8 cellular contexts compared by ENCODE assay signal in genomic region chr7:7567898-7568531, GRCh38. TPM values are rescaled to one million over a fixed set of nuclear protein-coding genes. Genes with fewer than 3 reads are reported as not detected.
A peak's percentile ranks its signal among the peaks of the same experiment; 100 is the strongest.
DNase-seq lines count a peak whose midpoint lies in the region; ATAC-seq and TF ChIP-seq lines count a peak whose summit lies in the region.

No MANE protein-coding gene starts in this region.

- H4K20me1 ChIP-seq in DND-41 (ENCODE audit: insufficient read depth, low read length) (no peaks in the 10 kb centered on the region), osteoblast (ENCODE audit: insufficient read depth, low read length) (peaks cover 13% of the 10 kb centered on the region)

- H3K79me2 ChIP-seq in DND-41 (ENCODE audit: insufficient read depth, low read length) (peaks cover 29% of the 10 kb centered on the region), osteoblast (ENCODE audit: insufficient read depth, low read length) (peaks cover 59% of the 10 kb centered on the region)

- ATAC-seq in DND-41 (ENCODE audit: insufficient read depth, low read depth) (no peak), HG03196 (IDR thresholded peaks at IDR 0.05; ENCODE audit: unreplicated experiment) (no peak)

- H3K27ac ChIP-seq in DND-41 (ENCODE audit: low read length) (no peak overlapping the region; the same call in 1 of the 2 replicates), osteoblast (ENCODE audit: low read depth, low read length) (no peak overlapping the region)
- H3K27ac ChIP-seq in effector memory CD4-positive, alpha-beta T cell (ENCODE audit: insufficient read depth, low read length, poor library complexity, severe bottlenecking), result no peak overlapping the region

- H3K4me2 ChIP-seq in DND-41 (ENCODE audit: insufficient read depth, low read length) (peak overlapping the region; percentile 74), osteoblast (ENCODE audit: insufficient read depth, low read length) (peak overlapping the region; percentile 76)

- H3K9ac ChIP-seq in DND-41 (ENCODE audit: low read depth, low read length), result peak overlapping the region; percentile 91

- H2AFZ ChIP-seq in DND-41 (ENCODE audit: low read depth, low read length) (no peak overlapping the region; the same call in 1 of the 2 replicates), osteoblast (ENCODE audit: low read length) (no peak overlapping the region)

- DNase-seq in DND-41 (no peak), NCI-H1105 treated with DMSO at 0.1 percent for 48 hours (lab: John Stamatoyannopoulos, UW) (peak; percentile 21), osteoblast (ENCODE audit: insufficient read length, low spot score, missing footprints) (peak; percentile 52), activated gamma-delta T cell (lab: John Stamatoyannopoulos, UW) (no peak), NCI-H2029 treated with DMSO at 0.1 percent for 48 hours (lab: John Stamatoyannopoulos, UW) (no peak), NCI-H2171 treated with DMSO at 0.1 percent for 48 hours (lab: John Stamatoyannopoulos, UW) (no peak)
- DNase-seq in effector memory CD4-positive, alpha-beta T cell, result no peak

- H3K36me3 ChIP-seq in DND-41 (ENCODE audit: insufficient read depth, low read length) (0 out of 2 replicates have a peak, but pooled peaks cover under 1% of the 10 kb centered on the region), osteoblast (ENCODE audit: insufficient read depth, low read length) (no peaks in the 10 kb centered on the region)
- H3K36me3 ChIP-seq in effector memory CD4-positive, alpha-beta T cell (ENCODE audit: control insufficient read depth, insufficient read depth, low read length), result no peaks in the 10 kb centered on the region

- TF ChIP-seq CTCF in DND-41 (IDR thresholded peaks at IDR 0.05; ENCODE audit: borderline replicate concordance, extremely low read depth, low read length, poor library complexity, severe bottlenecking) (no peak), osteoblast (IDR thresholded peaks at IDR 0.05; ENCODE audit: extremely low read depth, low read depth, low read length) (no peak)

- H3K4me3 ChIP-seq in DND-41 (ENCODE audit: low read depth in 1 of 2, low read length in 2 of 2), result peak overlapping the region; percentile 67 to 87; a peak in 3 of 4 replicates
- peak overlapping the region; percentile 80 for H3K4me3 ChIP-seq in effector memory CD4-positive, alpha-beta T cell (ENCODE audit: insufficient read depth, low read depth, low read length, poor library complexity, severe bottlenecking)
- peak overlapping the region; percentile 85 for H3K4me3 ChIP-seq in osteoblast (ENCODE audit: insufficient read depth, low read length)

- H3K9me3 ChIP-seq in DND-41 (ENCODE audit: insufficient read depth, low read length, severe bottlenecking) (no peaks in the 10 kb centered on the region), osteoblast (ENCODE audit: low read depth, low read length) (no peaks in the 10 kb centered on the region)
- no peaks in the 10 kb centered on the region for H3K9me3 ChIP-seq in effector memory CD4-positive, alpha-beta T cell (ENCODE audit: control insufficient read depth, low read length)

- H3K4me1 ChIP-seq in DND-41 (ENCODE audit: insufficient read depth, low read length) (peaks cover 40% of the 10 kb centered on the region), osteoblast (ENCODE audit: insufficient read depth, low read length) (peaks cover 29% of the 10 kb centered on the region)
- peaks cover 18% of the 10 kb centered on the region for H3K4me1 ChIP-seq in effector memory CD4-positive, alpha-beta T cell (ENCODE audit: control insufficient read depth, insufficient read depth, low read length, poor library complexity, severe bottlenecking)

- H3K27me3 ChIP-seq in DND-41 (ENCODE audit: insufficient read depth, low read length, poor library complexity), result no peaks in the 10 kb centered on the region
- H3K27me3 ChIP-seq in effector memory CD4-positive, alpha-beta T cell (replicated peaks; ENCODE audit: control insufficient read depth, insufficient read depth, low read length, poor library complexity, severe bottlenecking), result no peaks in the 10 kb centered on the region
- H3K27me3 ChIP-seq in osteoblast (ENCODE audit: insufficient read depth, low read length), result no peaks in the 10 kb centered on the region

RNA-seq across cellular contexts. Expression of gene MIOS, which starts 1.3 kb away (rescaled TPM):
- total RNA-seq in osteoblast, result 42.1 and 43.4 TPM in 2 replicates

RNA-seq across cellular contexts. Expression of gene COL28A1, which starts 32.3 kb away (rescaled TPM):
- total RNA-seq in osteoblast, result 0.29 and 0.36 TPM in 2 replicates

Comparison
In these comparisons a context has a peak if more than half of its experiments do, and no peak if none do; other contexts are left out.
1. DNase-seq: peak in NCI-H1105 treated with DMSO at 0.1 percent for 48 hours (single experiment) and osteoblast (single experiment); none in DND-41 (single experiment), effector memory CD4-positive, alpha-beta T cell (0 of 3), activated gamma-delta T cell (single experiment), NCI-H2029 treated with DMSO at 0.1 percent for 48 hours (single experiment) and NCI-H2171 treated with DMSO at 0.1 percent for 48 hours (single experiment).
2. Peak in every context shown above with its lines, with median percentiles within 50 percentile points of each other: H3K4me3 ChIP-seq.